In genomic region chr13:48223016-48223385, GRCh38 we compare ENCODE assay signal across 9 cellular contexts. TPM values are rescaled to one million over a fixed set of nuclear protein-coding genes. Genes with fewer than 3 reads are reported as not detected.
DNase-seq lines count a peak whose midpoint lies in the region; ATAC-seq and TF ChIP-seq lines count a peak whose summit lies in the region.
"Had no signal": no experiment of that assay in that cellular context is flagged by ENCODE, and none has a peak within 500 bp of the region (broad histone marks: within the 10 kb centered on the region; RNA-seq: fewer than 3 reads in every experiment).

No MANE protein-coding gene starts in this region.

- no peak for DNase-seq in activated naive CD4-positive, alpha-beta T cell treated with anti-CD3 and anti-CD28 coated beads, Interleukin-2, amount 10 ng/mL, durations not matched to agents 7 days and 5 days
- DNase-seq in activated naive CD4-positive, alpha-beta T cell treated with anti-CD3 and anti-CD28 coated beads, Interleukin-2, amount 50 U/mL, for 16 hours = no peak
- DNase-seq in adipocyte (ENCODE audit: low read depth) (no peak), lower lobe of right lung (no peak), tibial nerve (ENCODE audit: low spot score in 2 of 2) (no peak), COLO668 (lab: John Stamatoyannopoulos, UW; ENCODE audit: unreplicated experiment) (no peak), GM19240 (ENCODE audit: insufficient read length, low spot score) (no peak)
- DNase-seq in stimulated activated CD4-positive, alpha-beta T cell treated with anti-CD3 and anti-CD28 coated beads, Interleukin-4, amount 100 ng/mL, for 1 hour = no peak
- DNase-seq: SJCRH30 had no signal

- peak overlapping the region; percentile 98 for H3K27ac Mint-ChIP-seq in activated naive CD4-positive, alpha-beta T cell treated with anti-CD3 and anti-CD28 coated beads, Interleukin-2, amount 10 ng/mL, durations not matched to agents 7 days and 5 days

- peak overlapping the region; percentile 78 for H3K27ac ChIP-seq in lower lobe of right lung
- H3K27ac ChIP-seq in tibial nerve = peak overlapping the region; percentile 73 to 87 (median 81)
- H3K27ac ChIP-seq: SJCRH30 had no signal

- H3K36me3 Mint-ChIP-seq in activated naive CD4-positive, alpha-beta T cell treated with anti-CD3 and anti-CD28 coated beads, Interleukin-2, amount 10 ng/mL, durations not matched to agents 7 days and 5 days = peaks cover 4% of the 10 kb centered on the region

- no peak for ATAC-seq in lower lobe of right lung

- H3K27me3 Mint-ChIP-seq in activated naive CD4-positive, alpha-beta T cell treated with anti-CD3 and anti-CD28 coated beads, Interleukin-2, amount 10 ng/mL, durations not matched to agents 7 days and 5 days = peaks cover 13% of the 10 kb centered on the region

- H3K36me3 ChIP-seq in adipocyte (ENCODE audit: control insufficient read depth, insufficient read depth, low read length, severe bottlenecking) (no peaks in the 10 kb centered on the region), lower lobe of right lung (no peaks in the 10 kb centered on the region), tibial nerve (no peaks in the 10 kb centered on the region)
- H3K36me3 ChIP-seq: SJCRH30 had no signal

- H3K4me3 Mint-ChIP-seq in activated naive CD4-positive, alpha-beta T cell treated with anti-CD3 and anti-CD28 coated beads, Interleukin-2, amount 10 ng/mL, durations not matched to agents 7 days and 5 days = peak overlapping the region; percentile 22

- peaks cover 52% of the 10 kb centered on the region for H3K4me1 Mint-ChIP-seq in activated naive CD4-positive, alpha-beta T cell treated with anti-CD3 and anti-CD28 coated beads, Interleukin-2, amount 10 ng/mL, durations not matched to agents 7 days and 5 days

- no peaks in the 10 kb centered on the region for H3K9me3 ChIP-seq in adipocyte (ENCODE audit: control insufficient read depth, low read length)
- no peaks in the 10 kb centered on the region for H3K9me3 ChIP-seq in lower lobe of right lung
- H3K9me3 ChIP-seq in tibial nerve = no peaks in the 10 kb centered on the region
- H3K9me3 ChIP-seq: SJCRH30 had no signal

- TF ChIP-seq CTCF in lower lobe of right lung (IDR thresholded peaks at IDR 0.05) = no peak
- no peak for TF ChIP-seq CTCF in tibial nerve (IDR thresholded peaks at IDR 0.05)

- H3K9me3 Mint-ChIP-seq in activated naive CD4-positive, alpha-beta T cell treated with anti-CD3 and anti-CD28 coated beads, Interleukin-2, amount 10 ng/mL, durations not matched to agents 7 days and 5 days = peaks cover 2% of the 10 kb centered on the region

- intact Hi-C loops in lower lobe of right lung (cut with DNase I) = no loop called here

- H3K4me3 ChIP-seq in adipocyte (ENCODE audit: low read length) (peak overlapping the region; percentile 89), lower lobe of right lung (peak overlapping the region; percentile 37), tibial nerve (peak overlapping the region in 3 of 4 donors; percentile 2 to 46 (median 18))
- H3K4me3 ChIP-seq: SJCRH30 had no signal

- peak overlapping the region; percentile 87 for H3K9ac ChIP-seq in adipocyte (ENCODE audit: low read length)

- whole genome bisulfite sequencing in tibial nerve, 2 donors = 30 to 31% methylated on average over 1 of the region's 1 CpG

- no peak for TF ChIP-seq POLR2A in tibial nerve (IDR thresholded peaks at IDR 0.05)

- CTCF ChIA-PET in activated naive CD4-positive, alpha-beta T cell treated with anti-CD3 and anti-CD28 coated beads, Interleukin-2, amount 10 ng/mL, durations not matched to agents 7 days and 5 days (lab: Charles Lee) = no interaction called here

- no peaks in the 10 kb centered on the region for H3K27me3 ChIP-seq in adipocyte (replicated peaks; ENCODE audit: control insufficient read depth, insufficient read depth, low read length)
- no peaks in the 10 kb centered on the region for H3K27me3 ChIP-seq in lower lobe of right lung (ENCODE audit: low read depth)
- no peaks in the 10 kb centered on the region for H3K27me3 ChIP-seq in tibial nerve
- H3K27me3 ChIP-seq: SJCRH30 had no signal

- H3K4me1 ChIP-seq in adipocyte (ENCODE audit: control insufficient read depth, insufficient read depth, low read length) (peaks cover 17% of the 10 kb centered on the region), lower lobe of right lung (peaks cover 31% of the 10 kb centered on the region), tibial nerve (peaks cover 0 to 30% (median 10%) of the 10 kb centered on the region in 4 donors)
- H3K4me1 ChIP-seq: SJCRH30 had no signal

- TF ChIP-seq EP300 in tibial nerve (IDR thresholded peaks at IDR 0.05) = no peak

RNA-seq across cellular contexts. Expression of gene ITM2B, which starts 10.0 kb away (rescaled TPM):
- total RNA-seq in lower lobe of right lung = 834 TPM
- 100 to 1,000 TPM; 476 to 770 (median 612) TPM for total RNA-seq in tibial nerve

Comparison
In these comparisons a context has a peak if more than half of its experiments do, and no peak if none do; other contexts are left out.
1. H3K4me3 ChIP-seq: peak in every context shown above with its lines; median percentile 89 in adipocyte; 37 in lower lobe of right lung; 18 in tibial nerve.